18 cellular contexts compared by ENCODE assay signal in genomic region chr14:101997429-101998336, GRCh38. TPM values are rescaled to one million over a fixed set of nuclear protein-coding genes. Genes with fewer than 3 reads are reported as not detected.
DNase-seq lines count a peak whose midpoint lies in the region; ATAC-seq and TF ChIP-seq lines count a peak whose summit lies in the region.
"Had no signal": no experiment of that assay in that cellular context is flagged by ENCODE, and none has a peak within 500 bp of the region (broad histone marks: within the 10 kb centered on the region; RNA-seq: fewer than 3 reads in every experiment).

No MANE protein-coding gene starts in this region.

- no CpG with 5 or more reads among the region's 18 CpGs for WGBS in neuronal stem cell (ENCODE audit: extremely low coverage in 2 of 2, insufficient read length in 2 of 2, insufficient replicate concordance in 1 of 2), 2 donors
- WGBS in endodermal cell (ENCODE audit: insufficient coverage in 1 of 2, insufficient read length in 1 of 2), 2 experiments: 86 to 92% methylated on average over 11 to 16 of the region's 18 CpGs

- no peak overlapping the region for H2AK5ac ChIP-seq in neuronal stem cell (ENCODE audit: low read depth, low read length)

- TF ChIP-seq CTCF in Calu3 (IDR thresholded peaks at IDR 0.05; ENCODE audit: unreplicated experiment) (no peak), GM23338 (conservative IDR thresholded peaks at IDR 0.05; ENCODE audit: low read depth in 2 of 2) (no peak), endothelial cell (IDR thresholded peaks at IDR 0.05; ENCODE audit: unreplicated experiment) (no peak), endodermal cell (conservative IDR thresholded peaks at IDR 0.05) (no peak)

- intact Hi-C loops in Calu3 (cut with micrococcal nuclease; ENCODE audit: unreplicated experiment): no loop called here

- peaks cover 3% of the 10 kb centered on the region for H3K79me1 ChIP-seq in neuronal stem cell (ENCODE audit: low read depth, low read length)

- CTCF ChIA-PET in Calu3 (lab: Charles Lee): no interaction called here

- H4K91ac ChIP-seq in neuronal stem cell (ENCODE audit: low read depth, low read length, poor library complexity): no peak overlapping the region

- no peaks in the 10 kb centered on the region for H3K27me3 Mint-ChIP-seq in Calu3 (ENCODE audit: unreplicated experiment)
- H3K27me3 Mint-ChIP-seq in GM23338 (ENCODE audit: insufficient read depth, low read depth, poor library complexity): peaks cover 5% of the 10 kb centered on the region
- no peaks in the 10 kb centered on the region for H3K27me3 Mint-ChIP-seq in endothelial cell (ENCODE audit: unreplicated experiment)
- no peaks in the 10 kb centered on the region for H3K27me3 Mint-ChIP-seq in endodermal cell (ENCODE audit: insufficient read depth)

- no peak overlapping the region for H3K4ac ChIP-seq in neuronal stem cell (ENCODE audit: low read length)

- 0 out of 2 replicates have a peak overlapping the region, but pooled peaks have one; percentile 66 for H3K27ac ChIP-seq in GM23338 (ENCODE audit: low read depth)
- no peak overlapping the region for H3K27ac ChIP-seq in neuronal stem cell (replicated peaks; ENCODE audit: low read length)
- no peak overlapping the region for H3K27ac ChIP-seq in endodermal cell (ENCODE audit: low read depth, low read length)
- H3K27ac ChIP-seq in SJCRH30: no peak overlapping the region

- no peak overlapping the region for H4K8ac ChIP-seq in neuronal stem cell (ENCODE audit: low read depth, low read length)

- no peak overlapping the region for H2BK5ac ChIP-seq in neuronal stem cell (ENCODE audit: low read length)

- BruUV-seq in Calu3 (replicated peaks; lab: Mats Ljungman, UMichigan): no TSS peak

- no peak for DNase-seq in Calu3
- DNase-seq in GM23338 (ENCODE audit: low spot score): no peak
- DNase-seq in endothelial cell (ENCODE audit: low spot score): no peak
- no peak for DNase-seq in neuronal stem cell (ENCODE audit: low spot score)
- DNase-seq in endodermal cell: no peak
- no peak for DNase-seq in SJCRH30
- DNase-seq: CD8-positive, alpha-beta T cell; DND-41; GDM1; MG63; NCI-H1092; NCI-H146; NCI-H2081 treated with DMSO at 0.1 percent for 48 hours; NCI-H510A; NCI-H774; PC-3 had no signal

- H3K18ac ChIP-seq in neuronal stem cell (ENCODE audit: low read length): no peak overlapping the region

- H3K9me2 ChIP-seq in GM23338 (ENCODE audit: insufficient read depth): no peaks in the 10 kb centered on the region

- H2AFZ ChIP-seq in GM23338 (no peak overlapping the region), neuronal stem cell (ENCODE audit: low read length) (no peak overlapping the region)

- 0 out of 2 replicates have a peak, but pooled peaks cover 4% of the 10 kb centered on the region for H3K79me2 ChIP-seq in GM23338 (replicated peaks; ENCODE audit: insufficient read depth)

- ATAC-seq in GM23338: no peak
- ATAC-seq in GM18873 (IDR thresholded peaks at IDR 0.05; ENCODE audit: low FRiP score, unreplicated experiment): no peak
- ATAC-seq: CD8-positive, alpha-beta T cell; GM12878; PC-3 had no signal

- H3K36me3 ChIP-seq in GM23338 (ENCODE audit: insufficient read depth): peaks cover 79% of the 10 kb centered on the region
- peaks cover 61 to 96% of the 10 kb centered on the region in 2 donors for H3K36me3 ChIP-seq in neuronal stem cell (replicated peaks in 1 of 2; ENCODE audit: control insufficient read depth in 2 of 2, insufficient read depth in 2 of 2, low read length in 2 of 2)
- H3K36me3 ChIP-seq in endodermal cell (ENCODE audit: control insufficient read depth, insufficient read depth, low read length): peaks cover 88% of the 10 kb centered on the region
- peaks cover 90% of the 10 kb centered on the region for H3K36me3 ChIP-seq in SJCRH30

- H2BK15ac ChIP-seq in neuronal stem cell (ENCODE audit: low read length): no peak overlapping the region

- no peak overlapping the region for H2BK120ac ChIP-seq in neuronal stem cell (ENCODE audit: low read depth, low read length)

- 0 out of 2 replicates have a peak, but pooled peaks cover 5% of the 10 kb centered on the region for H3F3A ChIP-seq in GM23338 (replicated peaks; ENCODE audit: low read depth)

- no peak overlapping the region for H3K4me3 Mint-ChIP-seq in Calu3 (ENCODE audit: low read depth, unreplicated experiment)
- no peak overlapping the region for H3K4me3 Mint-ChIP-seq in GM23338
- H3K4me3 Mint-ChIP-seq in endothelial cell (ENCODE audit: unreplicated experiment): no peak overlapping the region
- H3K4me3 Mint-ChIP-seq in endodermal cell: no peak overlapping the region
- H3K4me3 Mint-ChIP-seq: CD8-positive, alpha-beta T cell had no signal

- H3K23ac ChIP-seq in neuronal stem cell (ENCODE audit: low read depth, low read length, poor library complexity): no peak overlapping the region

- H3K4me1 ChIP-seq in GM23338 (ENCODE audit: insufficient read depth): no peaks in the 10 kb centered on the region
- H3K4me1 ChIP-seq in neuronal stem cell (ENCODE audit: control insufficient read depth in 2 of 2, insufficient read depth in 1 of 2, low read depth in 1 of 2, low read length in 2 of 2): no peaks in the 10 kb centered on the region
- no peaks in the 10 kb centered on the region for H3K4me1 ChIP-seq in endodermal cell (ENCODE audit: control insufficient read depth, insufficient read depth, low read length)
- H3K4me1 ChIP-seq in SJCRH30: no peaks in the 10 kb centered on the region

- peak overlapping the region; percentile 15 for H3K9ac ChIP-seq in neuronal stem cell (ENCODE audit: low read depth, low read length, poor library complexity)
- H3K9ac ChIP-seq in endodermal cell (ENCODE audit: extremely low read depth, low read length, poor library complexity, severe bottlenecking): no peak overlapping the region

- H2BK12ac ChIP-seq in neuronal stem cell (ENCODE audit: low read length): no peak overlapping the region

- H4K20me1 ChIP-seq in GM23338 (replicated peaks; ENCODE audit: insufficient read depth): peaks cover 19% of the 10 kb centered on the region

- H3K36me3 Mint-ChIP-seq in Calu3 (ENCODE audit: insufficient read depth, unreplicated experiment) (peaks cover 75% of the 10 kb centered on the region), GM23338 (ENCODE audit: low read depth) (peaks cover 90% of the 10 kb centered on the region), endothelial cell (ENCODE audit: low read depth, unreplicated experiment) (peaks cover 69% of the 10 kb centered on the region), endodermal cell (ENCODE audit: low read depth) (peaks cover 84% of the 10 kb centered on the region)

- no peaks in the 10 kb centered on the region for H3K9me3 ChIP-seq in neuronal stem cell (replicated peaks in 1 of 2; ENCODE audit: control insufficient read depth in 2 of 2, insufficient read depth in 1 of 2, low read depth in 1 of 2, low read length in 2 of 2)
- no peaks in the 10 kb centered on the region for H3K9me3 ChIP-seq in endodermal cell (ENCODE audit: control insufficient read depth, low read length)
- no peaks in the 10 kb centered on the region for H3K9me3 ChIP-seq in SJCRH30 (replicated peaks)
- H3K9me3 ChIP-seq: MG63 had no signal

- H3K27ac Mint-ChIP-seq in Calu3 (ENCODE audit: unreplicated experiment) (peak overlapping the region; percentile 51), GM23338 (no peak overlapping the region), endothelial cell (ENCODE audit: unreplicated experiment) (peak overlapping the region; percentile 14), endodermal cell (no peak overlapping the region)
- H3K27ac Mint-ChIP-seq: CD8-positive, alpha-beta T cell had no signal

- H3K4me1 Mint-ChIP-seq in Calu3 (ENCODE audit: low read depth, unreplicated experiment) (peaks cover 5% of the 10 kb centered on the region), GM23338 (no peaks in the 10 kb centered on the region), endothelial cell (ENCODE audit: unreplicated experiment) (no peaks in the 10 kb centered on the region), endodermal cell (no peaks in the 10 kb centered on the region)

- no peak overlapping the region for H3K4me2 ChIP-seq in GM23338
- H3K4me2 ChIP-seq in neuronal stem cell (ENCODE audit: insufficient read depth, low read length, poor library complexity, severe bottlenecking): no peak overlapping the region

- H3K4me3 ChIP-seq in GM23338 (no peak overlapping the region), neuronal stem cell (ENCODE audit: low read length in 2 of 2) (no peak overlapping the region), endodermal cell (ENCODE audit: low read length) (no peak overlapping the region), SJCRH30 (no peak overlapping the region)
- H3K4me3 ChIP-seq: GM12878, MG63 had no signal

- H3K9me3 Mint-ChIP-seq in Calu3 (ENCODE audit: low read depth, unreplicated experiment) (no peaks in the 10 kb centered on the region), GM23338 (no peaks in the 10 kb centered on the region; the same call in 2 of the 3 replicates), endothelial cell (ENCODE audit: unreplicated experiment) (no peaks in the 10 kb centered on the region), endodermal cell (no peaks in the 10 kb centered on the region)
- H3K9me3 Mint-ChIP-seq: CD8-positive, alpha-beta T cell had no signal

- H3K27me3 ChIP-seq in GM23338 (ENCODE audit: insufficient read depth) (no peaks in the 10 kb centered on the region), neuronal stem cell (ENCODE audit: control insufficient read depth in 3 of 3, insufficient read depth in 3 of 3, low read depth in 1 of 3, low read length in 3 of 3) (no peaks in the 10 kb centered on the region), endodermal cell (ENCODE audit: control insufficient read depth, insufficient read depth, low read length, poor library complexity, severe bottlenecking) (no peaks in the 10 kb centered on the region), SJCRH30 (no peaks in the 10 kb centered on the region)
- H3K27me3 ChIP-seq: MG63 had no signal

- H3K14ac ChIP-seq in neuronal stem cell (ENCODE audit: low read length): no peak overlapping the region

TF ChIP-seq in GM23338, 12 proteins besides CTCF, POLR2A, EP300 and RAD21 (continues in another document):
- TF ChIP-seq CREB1 (CRISPR knock-in tag; IDR thresholded peaks at IDR 0.05; ENCODE audit: low read depth): no peak
- TF ChIP-seq JUNB (IDR thresholded peaks at IDR 0.05; ENCODE audit: unreplicated experiment): no peak

RNA-seq across cellular contexts. Expression of gene DYNC1H1, which starts 33.3 kb away (rescaled TPM):
- total RNA-seq in Calu3 (2022): 510 and 529 TPM in 2 replicates
- total RNA-seq in GM23338 (2014; rRNA removed; shearing (Covaris generic)): 604 and 635 TPM in 2 replicates
- polyA plus RNA-seq in GM23338 (2016; fragmentation: Nextera tagmentation; extraction: Ambion mirVana): 179 and 181 TPM in 2 replicates
- total RNA-seq in endothelial cell (ENCODE audit: unreplicated experiment): 662 TPM
- 54.3 TPM for polyA plus RNA-seq in neuronal stem cell (2013, experiment 1 of 2)
- polyA plus RNA-seq in neuronal stem cell (2013, experiment 2 of 2): 50.1 TPM
- 100 to 1,000 TPM; 438 to 443 TPM for total RNA-seq in endodermal cell
- 270 TPM for polyA plus RNA-seq in endodermal cell (2013, experiment 1 of 2)
- 306 TPM for polyA plus RNA-seq in endodermal cell (2013, experiment 2 of 2)
- total RNA-seq in SJCRH30 (2014; rRNA removed; shearing (Covaris generic)): 279 and 298 TPM in 2 replicates

Comparison
In these comparisons a context has a peak if more than half of its experiments do, and no peak if none do; other contexts are left out.
1. H3K27ac Mint-ChIP-seq: peak in Calu3 (single experiment) and endothelial cell (single experiment); none in GM23338 (single experiment) and endodermal cell (single experiment).